ENCODE assay signal across 21 cellular contexts in genomic region chr7:70178206-70178605, GRCh38.
A peak's percentile ranks its signal among the peaks of the same experiment; 100 is the strongest.
DNase-seq lines count a peak whose midpoint lies in the region; ATAC-seq and TF ChIP-seq lines count a peak whose summit lies in the region.
"Had no signal": no experiment of that assay in that cellular context is flagged by ENCODE, and none has a peak within 500 bp of the region (broad histone marks: within the 10 kb centered on the region; RNA-seq: fewer than 3 reads in every experiment).

No MANE protein-coding gene starts in this region.

- H3K27ac ChIP-seq in epithelial cell of prostate = peak overlapping the region; percentile 75
- H3K27ac ChIP-seq: HL-60 had no signal

- intact Hi-C loops in activated CD4-positive, alpha-beta T cell treated with anti-CD3 and anti-CD28 coated beads for 36 hours (cut with DNase I, micrococcal nuclease) = no loop called here

- H3K36me3 Mint-ChIP-seq in activated CD4-positive, alpha-beta T cell treated with anti-CD3 and anti-CD28 coated beads, Interleukin-2, amount 10 ng/mL, durations not matched to agents 7 days and 5 days (ENCODE audit: low read depth) = no peaks in the 10 kb centered on the region
- H3K36me3 Mint-ChIP-seq in activated CD4-positive, alpha-beta T cell treated with anti-CD3 and anti-CD28 coated beads for 36 hours (ENCODE audit: low read depth) = no peaks in the 10 kb centered on the region
- H3K36me3 Mint-ChIP-seq: CD8-positive, alpha-beta T cell had no signal

- POLR2A ChIA-PET in activated CD4-positive, alpha-beta T cell treated with anti-CD3 and anti-CD28 coated beads, Interleukin-2, amount 10 ng/mL, durations not matched to agents 7 days and 5 days (lab: Charles Lee) = no interaction called here
- POLR2A ChIA-PET in activated CD4-positive, alpha-beta T cell treated with anti-CD3 and anti-CD28 coated beads for 36 hours (lab: Charles Lee) = interaction anchor here (0.7 kb wide), 1 partner anchor 186 kb away, joined by 3 read pairs; no protein-coding TSS in a partner anchor

- no peak for DNase-seq in activated CD4-positive, alpha-beta T cell treated with anti-CD3 and anti-CD28 coated beads, Interleukin-2, amount 10 ng/mL, durations not matched to agents 7 days and 5 days
- DNase-seq in activated CD4-positive, alpha-beta T cell treated with anti-CD3 and anti-CD28 coated beads for 36 hours = no peak
- peak; percentile 49 for DNase-seq in MG63
- no peak for DNase-seq in epithelial cell of prostate (ENCODE audit: low read depth, low spot score)
- DNase-seq in D341Med (ENCODE audit: low spot score) = no peak
- no peak for DNase-seq in KBM-7
- DNase-seq in inferior parietal cortex (ENCODE audit: extremely low spot score) = no peak
- DNase-seq in GM10266 (ENCODE audit: extremely low spot score) = no peak
- DNase-seq: 8988T; Calu3; CD8-positive, alpha-beta T cell; HFFc6; IMR-90; Kasumi-1; NCI-H1105 treated with DMSO at 0.1 percent for 48 hours; NCI-H1694 treated with DMSO at 0.1 percent for 48 hours; NCI-H2107; NCI-H774; RPMI8226; SHP77 treated with DMSO at 0.1 percent for 48 hours had no signal

- no peaks in the 10 kb centered on the region for H3K9me3 Mint-ChIP-seq in activated CD4-positive, alpha-beta T cell treated with anti-CD3 and anti-CD28 coated beads, Interleukin-2, amount 10 ng/mL, durations not matched to agents 7 days and 5 days
- H3K9me3 Mint-ChIP-seq in activated CD4-positive, alpha-beta T cell treated with anti-CD3 and anti-CD28 coated beads for 36 hours (ENCODE audit: low read depth) = no peaks in the 10 kb centered on the region
- H3K9me3 Mint-ChIP-seq: CD8-positive, alpha-beta T cell had no signal

- peaks cover 20% of the 10 kb centered on the region for H3K27me3 Mint-ChIP-seq in activated CD4-positive, alpha-beta T cell treated with anti-CD3 and anti-CD28 coated beads, Interleukin-2, amount 10 ng/mL, durations not matched to agents 7 days and 5 days
- H3K27me3 Mint-ChIP-seq in activated CD4-positive, alpha-beta T cell treated with anti-CD3 and anti-CD28 coated beads for 36 hours = peaks cover 3% of the 10 kb centered on the region

- no peaks in the 10 kb centered on the region for H3K36me3 ChIP-seq in MG63

- peak overlapping the region; percentile 78 for H3K27ac Mint-ChIP-seq in activated CD4-positive, alpha-beta T cell treated with anti-CD3 and anti-CD28 coated beads, Interleukin-2, amount 10 ng/mL, durations not matched to agents 7 days and 5 days
- no peak overlapping the region for H3K27ac Mint-ChIP-seq in activated CD4-positive, alpha-beta T cell treated with anti-CD3 and anti-CD28 coated beads for 36 hours
- H3K27ac Mint-ChIP-seq: HFFc6 had no signal

- ATAC-seq in activated CD4-positive, alpha-beta T cell treated with anti-CD3 and anti-CD28 coated beads for 36 hours = no peak

- no peaks in the 10 kb centered on the region; the same call in 1 of the 2 replicates for H3K9me3 ChIP-seq in MG63

- no peak overlapping the region for H3K4me3 Mint-ChIP-seq in activated CD4-positive, alpha-beta T cell treated with anti-CD3 and anti-CD28 coated beads, Interleukin-2, amount 10 ng/mL, durations not matched to agents 7 days and 5 days
- H3K4me3 Mint-ChIP-seq in activated CD4-positive, alpha-beta T cell treated with anti-CD3 and anti-CD28 coated beads for 36 hours = no peak overlapping the region
- H3K4me3 Mint-ChIP-seq: CD8-positive, alpha-beta T cell; HFFc6 had no signal

- no peak overlapping the region for H3K4me3 ChIP-seq in MG63

- peaks cover 22% of the 10 kb centered on the region for H3K4me1 Mint-ChIP-seq in activated CD4-positive, alpha-beta T cell treated with anti-CD3 and anti-CD28 coated beads, Interleukin-2, amount 10 ng/mL, durations not matched to agents 7 days and 5 days
- H3K4me1 Mint-ChIP-seq in activated CD4-positive, alpha-beta T cell treated with anti-CD3 and anti-CD28 coated beads for 36 hours = peaks cover 9% of the 10 kb centered on the region

- H3K27me3 ChIP-seq in MG63 = no peaks in the 10 kb centered on the region

- CTCF ChIA-PET in activated CD4-positive, alpha-beta T cell treated with anti-CD3 and anti-CD28 coated beads, Interleukin-2, amount 10 ng/mL, durations not matched to agents 7 days and 5 days (lab: Charles Lee) = no interaction called here
- CTCF ChIA-PET in activated CD4-positive, alpha-beta T cell treated with anti-CD3 and anti-CD28 coated beads for 36 hours (lab: Charles Lee) = interaction anchor here (0.6 kb wide), 1 partner anchor 15 kb away, joined by 3 read pairs; no protein-coding TSS in a partner anchor

- no peak for TF ChIP-seq CTCF in GM10266 (IDR thresholded peaks at IDR 0.05; ENCODE audit: control insufficient read depth, insufficient read depth, low read depth, missing control alignments)

- in situ Hi-C loops in KBM-7 (cut with MboI; ENCODE audit: low pct_unique_long_range_greater_than_20kb, low sequenced_read_pairs) = no loop called here
